Comparison of ENCODE assay signal across 18 cellular contexts in genomic region chr13:75132800-75133695, GRCh38.
DNase-seq lines count a peak whose midpoint lies in the region; ATAC-seq, FAIRE-seq and TF ChIP-seq lines count a peak whose summit lies in the region.
"Had no signal": no experiment of that assay in that cellular context is flagged by ENCODE, and none has a peak within 500 bp of the region (broad histone marks: within the 10 kb centered on the region; RNA-seq: fewer than 3 reads in every experiment).

No MANE protein-coding gene starts in this region.

- H3K9me1 ChIP-seq in IMR-90 (ENCODE audit: insufficient read depth, low read length) (no peaks in the 10 kb centered on the region), K562 (ENCODE audit: control insufficient read depth, insufficient read depth, low read length) (no peaks in the 10 kb centered on the region)

- H3K4ac ChIP-seq in IMR-90 (ENCODE audit: low read depth, low read length) (no peak overlapping the region), mesenchymal stem cell (ENCODE audit: low read depth in 1 of 2, low read length in 2 of 2) (no peak overlapping the region)

- no peak overlapping the region for H2BK12ac ChIP-seq in mesenchymal stem cell (ENCODE audit: low read length in 2 of 2)

- H2BK15ac ChIP-seq in IMR-90 (ENCODE audit: low read depth, low read length) (no peak overlapping the region), mesenchymal stem cell (ENCODE audit: low read depth, poor library complexity, severe bottlenecking) (no peak overlapping the region)

- H2BK5ac ChIP-seq in IMR-90 (ENCODE audit: low read depth, low read length, poor library complexity, severe bottlenecking) = no peak overlapping the region
- peak overlapping the region; percentile 9 for H2BK5ac ChIP-seq in mesenchymal stem cell (ENCODE audit: low read depth, low read length, poor library complexity, severe bottlenecking)

- no peak overlapping the region for H3K56ac ChIP-seq in IMR-90 (ENCODE audit: extremely low read depth, insufficient read depth, low read length)

- H3K23ac ChIP-seq in IMR-90 (ENCODE audit: low read depth, low read length) (no peak overlapping the region), mesenchymal stem cell (ENCODE audit: low read length in 2 of 2) (no peak overlapping the region)

- intact Hi-C loops in IMR-90 (cut with micrococcal nuclease) (no loop called here), K562 (cut with micrococcal nuclease) (no loop called here), posterior cingulate gyrus (cut with DNase I) (no loop called here)

- no peak overlapping the region for H2AFZ ChIP-seq in IMR-90 (replicated peaks; ENCODE audit: low read length, poor library complexity)
- no peak overlapping the region for H2AFZ ChIP-seq in K562 (ENCODE audit: low read depth, low read length)
- no peak overlapping the region for H2AFZ ChIP-seq in mesenchymal stem cell (ENCODE audit: low read depth, low read length)

- H3K14ac ChIP-seq in IMR-90 (replicated peaks; ENCODE audit: low read depth, low read length) (no peak overlapping the region), mesenchymal stem cell (ENCODE audit: low read length in 2 of 2) (no peak overlapping the region)

- no peaks in the 10 kb centered on the region for H3K27me3 ChIP-seq in IMR-90 (ENCODE audit: control insufficient read depth, insufficient read depth, low read length)
- H3K27me3 ChIP-seq in K562 (ENCODE audit: control insufficient read depth in 2 of 2, insufficient read depth in 2 of 2, low read length in 2 of 2) = no peaks in the 10 kb centered on the region
- no peaks in the 10 kb centered on the region for H3K27me3 ChIP-seq in mesenchymal stem cell (ENCODE audit: control insufficient read depth in 1 of 2, insufficient read depth in 1 of 2, low read length in 2 of 2)
- no peaks in the 10 kb centered on the region for H3K27me3 ChIP-seq in right atrium auricular region
- H3K27me3 ChIP-seq: BLaER1 had no signal

- TF ChIP-seq CTCF in IMR-90 (conservative IDR thresholded peaks at IDR 0.05; ENCODE audit: low read depth, low read length) (no peak), K562 (IDR thresholded peaks at IDR 0.05 in 2 of 3, conservative IDR thresholded peaks at IDR 0.05 in 1 of 3; ENCODE audit: insufficient read depth in 2 of 3, low read depth in 1 of 3, low read length in 3 of 3) (no peak), right atrium auricular region (IDR thresholded peaks at IDR 0.05) (no peak)

- ATAC-seq in GM18498 (IDR thresholded peaks at IDR 0.05; ENCODE audit: unreplicated experiment) = peak; percentile 46
- no peak for ATAC-seq in IMR-90 (ENCODE audit: low read depth)
- no peak for ATAC-seq in K562
- ATAC-seq: PC-3 had no signal

- H2BK20ac ChIP-seq in IMR-90 (ENCODE audit: low read depth, low read length) = 0 out of 2 replicates have a peak overlapping the region, but pooled peaks have one; percentile 16

- H3K9me3 ChIP-seq in IMR-90 (ENCODE audit: control insufficient read depth, insufficient read depth, low read length) (peaks cover 2% of the 10 kb centered on the region; the same call in 1 of the 2 replicates), K562 (replicated peaks; ENCODE audit: control insufficient read depth, insufficient read depth, low read depth, low read length) (no peaks in the 10 kb centered on the region), mesenchymal stem cell (ENCODE audit: control insufficient read depth, low read length) (peaks cover 9% of the 10 kb centered on the region), right atrium auricular region (no peaks in the 10 kb centered on the region)

- H3K9ac ChIP-seq in IMR-90 (ENCODE audit: low read depth, low read length) = no peak overlapping the region
- H3K9ac ChIP-seq in K562 (ENCODE audit: insufficient read depth in 1 of 2, low read depth in 2 of 2, low read length in 2 of 2) = no peak overlapping the region
- H3K9ac ChIP-seq in mesenchymal stem cell (ENCODE audit: low read length) = no peak overlapping the region
- H3K9ac ChIP-seq: BLaER1 had no signal

- H3K27ac ChIP-seq in IMR-90 (ENCODE audit: insufficient read depth, low read length) = no peak overlapping the region
- no peak overlapping the region for H3K27ac ChIP-seq in K562 (ENCODE audit: extremely low read depth, low read depth, low read length)
- H3K27ac ChIP-seq in mesenchymal stem cell (ENCODE audit: low read length, poor library complexity, severe bottlenecking) = no peak overlapping the region
- no peak overlapping the region for H3K27ac ChIP-seq in right atrium auricular region
- H3K27ac ChIP-seq: BLaER1 had no signal

- H3K18ac ChIP-seq in IMR-90 (ENCODE audit: low read depth, low read length) = no peak overlapping the region
- H3K18ac ChIP-seq in mesenchymal stem cell (ENCODE audit: low read depth in 1 of 2, low read length in 2 of 2) = no peak overlapping the region

- no TSS peak for BruUV-seq in IMR-90 (replicated peaks; lab: Mats Ljungman, UMichigan)
- BruUV-seq in K562 (replicated peaks; lab: Mats Ljungman, UMichigan) = no TSS peak

- no peaks in the 10 kb centered on the region for H3K4me1 ChIP-seq in IMR-90 (ENCODE audit: control insufficient read depth, insufficient read depth, low read length)
- no peaks in the 10 kb centered on the region for H3K4me1 ChIP-seq in K562 (replicated peaks in 1 of 2; ENCODE audit: control insufficient read depth in 2 of 2, insufficient read depth in 2 of 2, low read length in 2 of 2)
- peaks cover 4% of the 10 kb centered on the region for H3K4me1 ChIP-seq in mesenchymal stem cell (ENCODE audit: control insufficient read depth, insufficient read depth, low read depth, low read length)
- H3K4me1 ChIP-seq in right atrium auricular region = no peaks in the 10 kb centered on the region
- H3K4me1 ChIP-seq: BLaER1 had no signal

- DNase-seq in IMR-90 = no peak
- no peak for DNase-seq in K562 (ENCODE audit: extremely low read depth in 1 of 4, low spot score in 3 of 4)
- no peak for DNase-seq in mesenchymal stem cell
- DNase-seq in T1000 (lab: John Stamatoyannopoulos, UW) = no peak
- no peak for DNase-seq in posterior cingulate gyrus
- DNase-seq in right atrium auricular region (ENCODE audit: low spot score) = no peak
- DNase-seq: CD4-positive, alpha-beta memory T cell; DMS153; H9; MV-4-11; NCI-H1694 treated with DMSO at 0.1 percent for 48 hours; NCI-H510A treated with DMSO at 0.1 percent for 48 hours; PC-3; RPMI8226; SIG-M5 had no signal

- H3K4me3 ChIP-seq in IMR-90 (ENCODE audit: insufficient read depth, low read depth, low read length) = no peak overlapping the region
- no peak overlapping the region for H3K4me3 ChIP-seq in K562
- H3K4me3 ChIP-seq in mesenchymal stem cell (ENCODE audit: insufficient read depth in 1 of 2, low read depth in 1 of 2, low read length in 2 of 2) = no peak overlapping the region
- H3K4me3 ChIP-seq in right atrium auricular region = no peak overlapping the region
- H3K4me3 ChIP-seq: BLaER1 had no signal

- dilution Hi-C loops in IMR-90 (cut with HindIII; ENCODE audit: low sequenced_read_pairs, unreplicated experiment) = no loop called here

- TF ChIP-seq RAD21 in IMR-90 (IDR thresholded peaks at IDR 0.05; ENCODE audit: low read length) (no peak), K562 (CRISPR knock-in tag; conservative IDR thresholded peaks at IDR 0.05 in 1 of 2, IDR thresholded peaks at IDR 0.05 in 1 of 2) (no peak)

- CTCF ChIA-PET in IMR-90 (lab: Yijun Ruan, JAX) = interaction anchor here (0.7 kb wide), 1 partner anchor 86 kb away, joined by 4 read pairs; no protein-coding TSS in a partner anchor
- CTCF ChIA-PET in K562 (lab: Yijun Ruan, JAX; ENCODE audit: low intra/inter-chr PET ratio) = no interaction called here

- FAIRE-seq in K562 (lab: Jason Lieb, UNC) = no peak
- FAIRE-seq: GM12892 had no signal

- H3K79me1 ChIP-seq in IMR-90 (ENCODE audit: low read depth in 1 of 2, low read length in 2 of 2) (no peaks in the 10 kb centered on the region), mesenchymal stem cell (replicated peaks; ENCODE audit: low read length, poor library complexity, severe bottlenecking) (no peaks in the 10 kb centered on the region)

- H2AK5ac ChIP-seq in IMR-90 (ENCODE audit: low read depth, low read length) (no peak overlapping the region), mesenchymal stem cell (ENCODE audit: low read length, severe bottlenecking) (peak overlapping the region; percentile 40)

- no peaks in the 10 kb centered on the region for H4K20me1 ChIP-seq in IMR-90 (ENCODE audit: insufficient read depth, low read length)
- H4K20me1 ChIP-seq in K562 (replicated peaks; ENCODE audit: control insufficient read depth, insufficient read depth, low read length) = no peaks in the 10 kb centered on the region
- H4K20me1 ChIP-seq: BLaER1 had no signal

- 80% methylated on average over 1 of the region's 3 CpGs; no CpG with 5 or more reads in 1 of the 2 experiments for WGBS in IMR-90 (ENCODE audit: extremely low coverage in 2 of 2, insufficient read length in 1 of 2), 2 experiments
- 0% methylated on average over 3 of the region's 3 CpGs for WGBS in K562 (ENCODE audit: insufficient coverage, low coverage, missing lambda C conversion rate)
- 89% methylated on average over 2 of the region's 3 CpGs for WGBS in mesenchymal stem cell

- in situ Hi-C loops in IMR-90 (cut with MboI; ENCODE audit: low sequenced_read_pairs) (no loop called here), K562 (cut with MboI) (no loop called here)

- no peak overlapping the region for H4K8ac ChIP-seq in IMR-90 (ENCODE audit: low read depth in 2 of 2, low read length in 2 of 2)
- H4K8ac ChIP-seq in mesenchymal stem cell (ENCODE audit: low read length) = no peak overlapping the region

- no peaks in the 10 kb centered on the region for H3K79me2 ChIP-seq in K562 (ENCODE audit: control insufficient read depth, insufficient read depth, low read length)

- H2BK120ac ChIP-seq in IMR-90 (ENCODE audit: low read depth, low read length) (no peak overlapping the region), mesenchymal stem cell (ENCODE audit: low read depth, low read length) (no peak overlapping the region)

- H4K91ac ChIP-seq in IMR-90 (ENCODE audit: insufficient read depth, low read depth, low read length) (no peak overlapping the region), mesenchymal stem cell (ENCODE audit: low read length) (no peak overlapping the region)

- H3K36me3 ChIP-seq in IMR-90 (ENCODE audit: control insufficient read depth, insufficient read depth, low read length) (no peaks in the 10 kb centered on the region), K562 (ENCODE audit: control insufficient read depth, insufficient read depth, low read length) (no peaks in the 10 kb centered on the region), mesenchymal stem cell (ENCODE audit: control insufficient read depth in 1 of 2, insufficient read depth in 2 of 2, low read depth in 1 of 2, low read length in 2 of 2) (no peaks in the 10 kb centered on the region), right atrium auricular region (no peaks in the 10 kb centered on the region)
- H3K36me3 ChIP-seq: BLaER1 had no signal

- no peak overlapping the region for H4K5ac ChIP-seq in IMR-90 (ENCODE audit: low read depth, low read length)

- no peak for TF ChIP-seq EP300 in K562 (IDR thresholded peaks at IDR 0.05; ENCODE audit: low read length)

- H3K4me2 ChIP-seq in IMR-90 (ENCODE audit: low read depth, low read length) (no peak overlapping the region), K562 (ENCODE audit: insufficient read depth, low read length) (no peak overlapping the region), mesenchymal stem cell (ENCODE audit: low read length, poor library complexity, severe bottlenecking) (no peak overlapping the region)
- H3K4me2 ChIP-seq: BLaER1 had no signal

- TF ChIP-seq POLR2A in IMR-90 (IDR thresholded peaks at IDR 0.05; ENCODE audit: low read depth, low read length) (no peak), K562 (conservative IDR thresholded peaks at IDR 0.05) (no peak; the same call in 1 of the 2 replicates)

- POLR2A ChIA-PET in IMR-90 (lab: Charles Lee; ENCODE audit: unreplicated experiment) (no interaction called here), K562 (lab: Yijun Ruan, JAX) (interaction anchor here (0.8 kb wide), 1 partner anchor 10 kb away, joined by 3 read pairs; no protein-coding TSS in a partner anchor)

- H2AK9ac ChIP-seq in IMR-90 (replicated peaks; ENCODE audit: low read depth, low read length, poor library complexity) = no peak overlapping the region
